In genomic region chr1:63626222-63626621, GRCh38 we compare ENCODE assay signal across 28 cellular contexts. TPM values are rescaled to one million over a fixed set of nuclear protein-coding genes. Genes with fewer than 3 reads are reported as not detected.
DNase-seq lines count a peak whose midpoint lies in the region; ATAC-seq and TF ChIP-seq lines count a peak whose summit lies in the region.
"Had no signal": no experiment of that assay in that cellular context is flagged by ENCODE, and none has a peak within 500 bp of the region (broad histone marks: within the 10 kb centered on the region; RNA-seq: fewer than 3 reads in every experiment).

No MANE protein-coding gene starts in this region.

- H3K27me3 Mint-ChIP-seq in chondrocyte (ENCODE audit: low read depth): no peaks in the 10 kb centered on the region
- H3K27me3 Mint-ChIP-seq: brain; CD4-positive, CD25-positive, alpha-beta regulatory T cell; naive thymus-derived CD8-positive, alpha-beta T cell had no signal

- no peaks in the 10 kb centered on the region for H3K9me3 Mint-ChIP-seq in chondrocyte (ENCODE audit: low read depth)
- H3K9me3 Mint-ChIP-seq: activated T-cell treated with anti-CD3 and anti-CD28 coated beads, Interleukin-2, amount 50 U/mL, for 4 hours; brain; CD4-positive, CD25-positive, alpha-beta regulatory T cell; immature natural killer cell; naive thymus-derived CD8-positive, alpha-beta T cell; WTC11 had no signal

- H3K27ac ChIP-seq in right lobe of liver (peak overlapping the region in 2 of 3 donors; percentile 1 to 48), subcutaneous abdominal adipose tissue (ENCODE audit: low read depth, low read length) (peak overlapping the region; percentile 55), tibial artery (no peak overlapping the region)
- H3K27ac ChIP-seq: epithelial cell of prostate had no signal

- no peak overlapping the region for H3K4me3 Mint-ChIP-seq in chondrocyte (ENCODE audit: unreplicated experiment)
- H3K4me3 Mint-ChIP-seq: activated T-cell treated with anti-CD3 and anti-CD28 coated beads, Interleukin-2, amount 50 U/mL, for 4 hours; brain; CD4-positive, CD25-positive, alpha-beta regulatory T cell; immature natural killer cell; naive thymus-derived CD8-positive, alpha-beta T cell; WTC11 had no signal

- TF ChIP-seq CTCF in chondrocyte (IDR thresholded peaks at IDR 0.05) (no peak), right lobe of liver (IDR thresholded peaks at IDR 0.05) (no peak), tibial artery (IDR thresholded peaks at IDR 0.05) (no peak)

- H3K9ac ChIP-seq in subcutaneous abdominal adipose tissue (ENCODE audit: low read length in 5 of 5): no peak overlapping the region

- H3K4me1 ChIP-seq in right lobe of liver: peaks cover 0 to 43% (median 18%) of the 10 kb centered on the region in 4 donors
- H3K4me1 ChIP-seq in subcutaneous abdominal adipose tissue (ENCODE audit: control insufficient read depth in 5 of 5, insufficient read depth in 5 of 5, low read length in 5 of 5): peaks cover 0 to 34% (median 15%) of the 10 kb centered on the region in 5 donors
- peaks cover 0 to 27% (median 16%) of the 10 kb centered on the region in 4 donors for H3K4me1 ChIP-seq in tibial artery

- peak overlapping the region; percentile 82 for H3K27ac Mint-ChIP-seq in chondrocyte (ENCODE audit: unreplicated experiment)
- H3K27ac Mint-ChIP-seq: CD4-positive, CD25-positive, alpha-beta regulatory T cell; immature natural killer cell; type B pancreatic cell; WTC11 had no signal

- WGBS in right lobe of liver (ENCODE audit: insufficient coverage, low coverage, low lambda C conversion rate, missing lambda C conversion rate): 28% methylated on average over 2 of the region's 2 CpGs

- H3K36me3 ChIP-seq in right lobe of liver: peaks cover 1 to 13% (median 3%) of the 10 kb centered on the region in 4 donors
- peaks cover 12 to 16% (median 14%) of the 10 kb centered on the region in 5 donors for H3K36me3 ChIP-seq in subcutaneous abdominal adipose tissue (ENCODE audit: control insufficient read depth in 5 of 5, insufficient read depth in 5 of 5, low read length in 5 of 5)
- H3K36me3 ChIP-seq in tibial artery: peaks cover 5 to 20% (median 13%) of the 10 kb centered on the region in 3 donors
- H3K36me3 ChIP-seq: MG63 had no signal

- peaks cover 73% of the 10 kb centered on the region for H3K4me1 Mint-ChIP-seq in chondrocyte (ENCODE audit: low read depth)

- intact Hi-C loops in right lobe of liver (cut with DNase I) (no loop called here), tibial artery (cut with DNase I; ENCODE audit: low total_unique reads) (no loop called here)

- peak; percentile 21 for DNase-seq in NCI-H226
- no peak for DNase-seq in chondrocyte (ENCODE audit: low spot score)
- DNase-seq in right lobe of liver: no peak
- DNase-seq in tibial artery: no peak
- DNase-seq in SKM-1 treated with dmso at 0.1 percent for 144 hours (lab: John Stamatoyannopoulos, UW; ENCODE audit: unreplicated experiment): no peak
- DNase-seq in NCI-H1048 (lab: John Stamatoyannopoulos, UW): no peak
- DNase-seq: activated CD4-positive, alpha-beta T cell treated with anti-CD3 and anti-CD28 coated beads, Interleukin-2, amount 50 U/mL, for 1 hour; activated naive CD4-positive, alpha-beta T cell; activated T-cell treated with anti-CD3 and anti-CD28 coated beads, Interleukin-2, amount 50 U/mL, for 4 hours; CD4-positive, CD25-positive, alpha-beta regulatory T cell; DND-41; effector CD4-positive, alpha-beta T cell; foreskin melanocyte; hypothalamus; immature natural killer cell; left ventricle myocardium inferior; MG63; midbrain; naive thymus-derived CD8-positive, alpha-beta T cell; NCI-H146; NCI-H510A treated with DMSO at 0.1 percent for 48 hours; stimulated activated CD4-positive, alpha-beta T cell treated with anti-CD3 and anti-CD28 coated beads, Interleukin-2, amount 100 ng/mL, for 24 hours had no signal

- H3K4me3 ChIP-seq in right lobe of liver: no peak overlapping the region
- no peak overlapping the region for H3K4me3 ChIP-seq in subcutaneous abdominal adipose tissue (ENCODE audit: low read depth in 1 of 5, low read length in 5 of 5)
- no peak overlapping the region for H3K4me3 ChIP-seq in tibial artery
- H3K4me3 ChIP-seq: K562, left ventricle myocardium inferior, MG63 had no signal

- H3K27me3 ChIP-seq in right lobe of liver (no peaks in the 10 kb centered on the region), subcutaneous abdominal adipose tissue (ENCODE audit: control insufficient read depth in 5 of 5, insufficient read depth in 4 of 5, low read length in 5 of 5) (no peaks in the 10 kb centered on the region), tibial artery (no peaks in the 10 kb centered on the region)
- H3K27me3 ChIP-seq: MG63 had no signal

- H3K9me3 ChIP-seq in right lobe of liver (no peaks in the 10 kb centered on the region), subcutaneous abdominal adipose tissue (ENCODE audit: control insufficient read depth in 5 of 5, low read length in 5 of 5) (no peaks in the 10 kb centered on the region), tibial artery (no peaks in the 10 kb centered on the region)
- H3K9me3 ChIP-seq: left ventricle myocardium inferior, MG63 had no signal

- peak; percentile 82 to 90 (median 85) for ATAC-seq in right lobe of liver
- ATAC-seq: activated T-cell treated with anti-CD3 and anti-CD28 coated beads, Interleukin-2, amount 50 U/mL, for 4 hours; K562; naive thymus-derived CD8-positive, alpha-beta T cell; WTC11 had no signal

- peaks cover 5% of the 10 kb centered on the region for H3K36me3 Mint-ChIP-seq in chondrocyte (ENCODE audit: low read depth)

- no peak for TF ChIP-seq POLR2A in right lobe of liver (IDR thresholded peaks at IDR 0.05)

RNA-seq across cellular contexts. Expression of gene PGM1, which starts 33.0 kb away (rescaled TPM):
- total RNA-seq in chondrocyte: 96.9 to 111 TPM (median 104 TPM) in 3 replicates
- total RNA-seq in right lobe of liver: 100 to 1,000 TPM; 127 to 220 (median 157) TPM

Comparison
In these comparisons a context has a peak if more than half of its experiments do, and no peak if none do; other contexts are left out.
1. H3K27ac ChIP-seq: peak in right lobe of liver (2 of 3) and subcutaneous abdominal adipose tissue (single experiment); none in tibial artery (0 of 2).